In the genomic region with DNA sequence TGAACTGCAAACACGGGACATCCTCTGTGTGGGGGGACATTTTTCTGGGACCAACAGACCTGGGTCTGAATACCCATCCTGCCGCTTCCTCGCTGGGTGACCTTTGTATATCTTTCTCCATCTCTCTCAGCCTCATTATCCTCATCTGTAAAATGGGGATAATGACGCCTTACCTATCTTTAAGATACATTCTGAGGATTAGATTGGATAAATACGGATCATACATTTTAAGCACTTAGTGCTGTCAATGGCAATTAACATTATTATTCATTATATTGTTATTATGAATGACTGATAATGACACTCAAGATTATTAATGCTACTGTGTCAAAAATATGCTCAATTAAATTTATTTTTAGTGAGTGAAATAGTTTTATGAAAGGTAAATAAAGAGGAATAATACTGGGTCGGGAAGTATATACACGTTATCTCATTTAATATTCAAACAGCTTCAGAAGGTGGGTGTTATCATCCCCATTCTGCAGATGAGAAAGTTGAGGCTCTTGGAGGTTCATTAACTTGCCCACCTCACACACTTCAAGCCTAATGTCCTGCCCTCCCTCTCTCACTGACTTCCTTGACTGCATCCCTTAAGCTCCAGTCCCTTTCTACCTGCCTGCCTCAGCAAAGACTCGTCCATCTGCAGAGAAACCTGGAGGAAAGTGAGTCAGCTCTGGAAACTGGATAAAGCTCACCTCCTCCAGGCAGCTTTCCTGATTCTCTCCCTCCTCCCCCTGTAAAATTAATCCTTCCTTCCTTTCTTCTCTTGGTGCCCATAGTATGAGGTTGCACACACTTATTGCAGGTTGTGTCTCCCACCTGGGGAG, we compare ENCODE assay signal across 7 cellular contexts.
DNase-seq lines count a peak whose midpoint lies in the region; ATAC-seq and TF ChIP-seq lines count a peak whose summit lies in the region.

No MANE protein-coding gene starts in this region.

- peaks cover 9% of the 10 kb centered on the region for H3K27me3 ChIP-seq in iPS-18a (ENCODE audit: control insufficient read depth, insufficient read depth, low read length)

- DNase-seq in HFF-Myc (ENCODE audit: extremely low read depth, low read depth) (no peak), SHP77 (lab: John Stamatoyannopoulos, UW) (no peak), NOMO-1 treated with dmso at 0.1 percent for 144 hours (lab: John Stamatoyannopoulos, UW; ENCODE audit: unreplicated experiment) (no peak)
- no peak for DNase-seq in activated naive CD4-positive, alpha-beta T cell treated with anti-CD3 and anti-CD28 coated beads, Interleukin-2, amount 50 U/mL, for 72 hours (ENCODE audit: low spot score in 2 of 2)
- DNase-seq in stimulated activated naive B cell treated with anti-CD40 and anti-IgM and Interleukin-4, amounts not matched to agents 10 μg/mL and 1 μg/mL and 100 μg/mL, for 72 hours, result no peak

- H3K9me3 Mint-ChIP-seq in activated naive CD4-positive, alpha-beta T cell treated with anti-CD3 and anti-CD28 coated beads, Interleukin-2, amount 50 U/mL, for 72 hours, result no peaks in the 10 kb centered on the region
- no peaks in the 10 kb centered on the region for H3K9me3 Mint-ChIP-seq in stimulated activated naive B cell treated with anti-CD40 and anti-IgM and Interleukin-4, amounts not matched to agents 10 μg/mL and 1 μg/mL and 100 μg/mL, for 72 hours

- no peaks in the 10 kb centered on the region for H3K36me3 Mint-ChIP-seq in activated naive CD4-positive, alpha-beta T cell treated with anti-CD3 and anti-CD28 coated beads, Interleukin-2, amount 50 U/mL, for 72 hours
- no peaks in the 10 kb centered on the region for H3K36me3 Mint-ChIP-seq in stimulated activated naive B cell treated with anti-CD40 and anti-IgM and Interleukin-4, amounts not matched to agents 10 μg/mL and 1 μg/mL and 100 μg/mL, for 72 hours

- no peaks in the 10 kb centered on the region for H3K27me3 Mint-ChIP-seq in stimulated activated naive B cell treated with anti-CD40 and anti-IgM and Interleukin-4, amounts not matched to agents 10 μg/mL and 1 μg/mL and 100 μg/mL, for 72 hours

- no peak for ATAC-seq in activated naive CD4-positive, alpha-beta T cell treated with anti-CD3 and anti-CD28 coated beads, Interleukin-2, amount 50 U/mL, for 72 hours
- no peak for ATAC-seq in stimulated activated naive B cell treated with anti-CD40 and anti-IgM and Interleukin-4, amounts not matched to agents 10 μg/mL and 1 μg/mL and 100 μg/mL, for 72 hours (replicated peaks)
- no peak for ATAC-seq in HG03442 (IDR thresholded peaks at IDR 0.05; ENCODE audit: unreplicated experiment)

- no peaks in the 10 kb centered on the region for H3K9me3 ChIP-seq in iPS-18a (ENCODE audit: control insufficient read depth, low read depth, low read length)

- TF ChIP-seq CTCF in HFF-Myc (IDR thresholded peaks at IDR 0.05; ENCODE audit: low read depth, low read length, missing control alignments), result no peak

- peak overlapping the region; percentile 43 for H3K9ac ChIP-seq in iPS-18a (ENCODE audit: low read length)

- H3K4me1 ChIP-seq in iPS-18a (ENCODE audit: control insufficient read depth, low read depth, low read length), result peaks cover 3% of the 10 kb centered on the region

- H3K27ac Mint-ChIP-seq in activated naive CD4-positive, alpha-beta T cell treated with anti-CD3 and anti-CD28 coated beads, Interleukin-2, amount 50 U/mL, for 72 hours, result peak overlapping the region; percentile 80 to 86
- peak overlapping the region; percentile 96 for H3K27ac Mint-ChIP-seq in stimulated activated naive B cell treated with anti-CD40 and anti-IgM and Interleukin-4, amounts not matched to agents 10 μg/mL and 1 μg/mL and 100 μg/mL, for 72 hours

- peak overlapping the region; percentile 91 to 94 for H3K4me3 Mint-ChIP-seq in stimulated activated naive B cell treated with anti-CD40 and anti-IgM and Interleukin-4, amounts not matched to agents 10 μg/mL and 1 μg/mL and 100 μg/mL, for 72 hours

- H3K36me3 ChIP-seq in iPS-18a (ENCODE audit: control insufficient read depth, low read depth, low read length), result no peaks in the 10 kb centered on the region

- no peak overlapping the region for H3K27ac ChIP-seq in iPS-18a (ENCODE audit: low read length)

- peaks cover 11 to 23% of the 10 kb centered on the region in 2 donors for H3K4me1 Mint-ChIP-seq in stimulated activated naive B cell treated with anti-CD40 and anti-IgM and Interleukin-4, amounts not matched to agents 10 μg/mL and 1 μg/mL and 100 μg/mL, for 72 hours

- H3K4me3 ChIP-seq in HFF-Myc (replicated peaks; ENCODE audit: low read depth, low read length) (peak overlapping the region; percentile 44), iPS-18a (ENCODE audit: low read length) (peak overlapping the region; percentile 48)
